ENCODE assay signal across 8 cellular contexts in genomic region chr4:38867478-38868054, GRCh38. TPM values are rescaled to one million over a fixed set of nuclear protein-coding genes. Genes with fewer than 3 reads are reported as not detected.
DNase-seq lines count a peak whose midpoint lies in the region; ATAC-seq, FAIRE-seq and TF ChIP-seq lines count a peak whose summit lies in the region.

Gene FAM114A1, plus strand, starts transcription at chr4:38867806. Its CDS starts 10,273 bp downstream, at chr4:38878079.

- CTCF ChIA-PET in CD4-positive, alpha-beta memory T cell (lab: Charles Lee; ENCODE audit: partially characterized antibody), result interaction anchor here (1.0 kb wide), 1 partner anchor 108 kb away, joined by 4 read pairs; no protein-coding TSS in a partner anchor
- CTCF ChIA-PET in PC-9 (lab: Charles Lee), result interaction anchor here (1.5 kb wide), 1 partner anchor 12 kb away, joined by 3 read pairs; no protein-coding TSS in a partner anchor

- ATAC-seq in HG03135 (IDR thresholded peaks at IDR 0.05; ENCODE audit: unreplicated experiment) (peak; percentile 78), pancreas (peak; percentile 90 to 97 (median 94))

- H3K4me1 ChIP-seq in CD4-positive, alpha-beta memory T cell (ENCODE audit: insufficient read depth, low read length), result no peaks in the 10 kb centered on the region
- H3K4me1 ChIP-seq in PC-9 (replicated peaks; ENCODE audit: insufficient read depth), result peaks cover 23% of the 10 kb centered on the region
- peaks cover 0 to 13% of the 10 kb centered on the region in 2 donors for H3K4me1 ChIP-seq in ascending aorta
- peaks cover 45% of the 10 kb centered on the region for H3K4me1 ChIP-seq in left ventricle myocardium inferior
- peaks cover 5 to 29% (median 9%) of the 10 kb centered on the region in 3 donors for H3K4me1 ChIP-seq in pancreas

- peaks cover 6% of the 10 kb centered on the region; the same call in 1 of the 2 replicates for H3F3A ChIP-seq in PC-9 (ENCODE audit: insufficient read depth, low read depth)

- peak within 1 kb of the TSS in 3 of 7 donors; percentile 16 to 71 (median 24) for H3K27ac Mint-ChIP-seq in CD4-positive, alpha-beta memory T cell

- WGBS in pancreas, 2 donors, result 0 to 1% methylated on average over 40 to 66 of the region's 66 CpGs

- H3K9me2 ChIP-seq in PC-9 (ENCODE audit: insufficient read depth), result no peaks in the 10 kb centered on the region

- H3K79me2 ChIP-seq in PC-9 (ENCODE audit: low read depth), result 0 out of 2 replicates have a peak, but pooled peaks cover 10% of the 10 kb centered on the region

- H3K9me3 ChIP-seq in CD4-positive, alpha-beta memory T cell (ENCODE audit: control insufficient read depth in 1 of 2, low read length in 2 of 2), result no peaks in the 10 kb centered on the region
- no peaks in the 10 kb centered on the region for H3K9me3 ChIP-seq in PC-9 (ENCODE audit: insufficient read depth, low read depth)
- H3K9me3 ChIP-seq in ascending aorta, result no peaks in the 10 kb centered on the region
- H3K9me3 ChIP-seq in left ventricle myocardium inferior (replicated peaks), result no peaks in the 10 kb centered on the region
- no peaks in the 10 kb centered on the region for H3K9me3 ChIP-seq in pancreas

- no peaks in the 10 kb centered on the region for H3K27me3 ChIP-seq in CD4-positive, alpha-beta memory T cell (ENCODE audit: insufficient read depth, low read length)
- no peaks in the 10 kb centered on the region for H3K27me3 ChIP-seq in PC-9 (ENCODE audit: insufficient read depth, low read depth)
- H3K27me3 ChIP-seq in ascending aorta, result no peaks in the 10 kb centered on the region
- H3K27me3 ChIP-seq in left ventricle myocardium inferior (ENCODE audit: low read depth), result no peaks in the 10 kb centered on the region
- H3K27me3 ChIP-seq in pancreas, result no peaks in the 10 kb centered on the region

- no peaks in the 10 kb centered on the region for H3K9me3 Mint-ChIP-seq in CD4-positive, alpha-beta memory T cell

- no peaks in the 10 kb centered on the region for H3K36me3 Mint-ChIP-seq in CD4-positive, alpha-beta memory T cell

- DNase-seq in CD4-positive, alpha-beta memory T cell, result no peak
- DNase-seq in PC-9 (peak; percentile 50 to 86), ascending aorta (ENCODE audit: low spot score in 2 of 2) (peak in 1 of 2 donors; percentile 89), left ventricle myocardium inferior (peak; percentile 85), pancreas (peak; percentile 78 to 91 (median 86))
- no peak for DNase-seq in NK-92 treated with Interleukin-12 subunit alpha and Interleukin-12 subunit beta, amount 100 ng/mL, for 24 hours (lab: John Stamatoyannopoulos, UW)

- peak; percentile 51 for TF ChIP-seq POLR2A in GM18951 (IDR thresholded peaks at IDR 0.05; ENCODE audit: extremely low read depth, insufficient read depth, insufficient read length)

- no peak within 1 kb of the TSS for H3K27ac ChIP-seq in CD4-positive, alpha-beta memory T cell (ENCODE audit: low read depth, low read length)
- H3K27ac ChIP-seq in PC-9 (peak within 1 kb of the TSS; percentile 41; the same call in 1 of the 2 replicates), ascending aorta (peak within 1 kb of the TSS; percentile 94 to 96), left ventricle myocardium inferior (replicated peaks) (peak within 1 kb of the TSS; percentile 92), pancreas (peak within 1 kb of the TSS; percentile 70 to 95 (median 85))

- in situ Hi-C loops in GM18951 (cut with MboI; ENCODE audit: low sequenced_read_pairs, unreplicated experiment), result loop anchor here (10.0 to 25.0 kb wide), 2 partner anchors 553 to 680 kb away; no protein-coding TSS in a partner anchor

- H2AFZ ChIP-seq in PC-9, result peak within 1 kb of the TSS; percentile 90

- peak within 1 kb of the TSS in 1 of 2 donors; percentile 33 for H3K4me3 ChIP-seq in CD4-positive, alpha-beta memory T cell (ENCODE audit: low read length in 2 of 2)
- peak within 1 kb of the TSS; percentile 55 for H3K4me3 ChIP-seq in PC-9
- peak within 1 kb of the TSS; percentile 74 to 83 for H3K4me3 ChIP-seq in ascending aorta
- H3K4me3 ChIP-seq in left ventricle myocardium inferior, result peak within 1 kb of the TSS; percentile 88
- peak within 1 kb of the TSS; percentile 63 to 83 (median 76) for H3K4me3 ChIP-seq in pancreas

- FAIRE-seq in pancreas (lab: Jason Lieb, UNC), result no peak

- peaks cover 5 to 14% (median 11%) of the 10 kb centered on the region in 4 donors for H3K4me1 Mint-ChIP-seq in CD4-positive, alpha-beta memory T cell

- peak within 1 kb of the TSS; percentile 81 for H3K4me2 ChIP-seq in PC-9

- H3K27me3 Mint-ChIP-seq in CD4-positive, alpha-beta memory T cell, result peaks cover 14 to 31% of the 10 kb centered on the region in 2 donors

- intact Hi-C loops in CD4-positive, alpha-beta memory T cell (cut with micrococcal nuclease), result no loop called here
- intact Hi-C loops in PC-9 (cut with micrococcal nuclease; ENCODE audit: unreplicated experiment), result loop anchor here (5.0 kb wide), 1 partner anchor 175 kb away; no protein-coding TSS in a partner anchor
- intact Hi-C loops in ascending aorta (cut with DNase I), result loop anchor here (1.0 to 10.0 kb wide), 5 partner anchors 22 to 693 kb away; partner anchors contain the start of genes KLF3 and WDR19
- intact Hi-C loops in left ventricle myocardium inferior (cut with micrococcal nuclease), result no loop called here
- intact Hi-C loops in pancreas (cut with DNase I), result loop anchor here in 1 of 3 donors (10.0 kb wide), 1 partner anchor 103 kb away; no protein-coding TSS in a partner anchor

- H3K4me3 Mint-ChIP-seq in CD4-positive, alpha-beta memory T cell, result peak within 1 kb of the TSS; percentile 73 to 84 (median 78)

- POLR2A ChIA-PET in CD4-positive, alpha-beta memory T cell (lab: Charles Lee; ENCODE audit: partially characterized antibody), result no interaction called here
- POLR2A ChIA-PET in PC-9 (lab: Charles Lee; ENCODE audit: unreplicated experiment), result no interaction called here

- BruUV-seq in PC-9 (replicated peaks; lab: Mats Ljungman, UMichigan), result no TSS peak

- TF ChIP-seq CTCF in PC-9 (conservative IDR thresholded peaks at IDR 0.05) (no peak), ascending aorta (IDR thresholded peaks at IDR 0.05) (no peak), left ventricle myocardium inferior (IDR thresholded peaks at IDR 0.05; ENCODE audit: borderline replicate concordance) (no peak), pancreas (IDR thresholded peaks at IDR 0.05) (no peak)

- no peaks in the 10 kb centered on the region for H3K36me3 ChIP-seq in CD4-positive, alpha-beta memory T cell (ENCODE audit: insufficient read depth, low read length)
- H3K36me3 ChIP-seq in PC-9 (ENCODE audit: low read depth), result 0 out of 2 replicates have a peak, but pooled peaks cover 10% of the 10 kb centered on the region
- peaks cover 0 to 4% of the 10 kb centered on the region in 2 donors for H3K36me3 ChIP-seq in ascending aorta
- H3K36me3 ChIP-seq in left ventricle myocardium inferior, result peaks cover 10% of the 10 kb centered on the region
- no peaks in the 10 kb centered on the region for H3K36me3 ChIP-seq in pancreas

- no peaks in the 10 kb centered on the region for H4K20me1 ChIP-seq in PC-9 (ENCODE audit: insufficient read depth)

RNA-seq across cellular contexts. Expression of gene FAM114A1, which starts in this region (rescaled TPM):
- under 1 TPM; 0.09 to 0.44 TPM for total RNA-seq in CD4-positive, alpha-beta memory T cell
- polyA plus RNA-seq in CD4-positive, alpha-beta memory T cell, result under 1 TPM in 1 of 2 donors, not detected in 1; 0.64 TPM
- 73.7 and 80.4 TPM in 2 replicates for total RNA-seq in PC-9 (2021)
- 45.7 TPM for total RNA-seq in ascending aorta
- total RNA-seq in left ventricle myocardium inferior, result 19.5 TPM
- 10 to 100 TPM; 18.0 to 42.8 (median 21.9) TPM for total RNA-seq in pancreas
- 1 to 10 TPM; 8.0 to 8.2 TPM for polyA plus RNA-seq in pancreas

Comparison
In these comparisons a context has a peak if more than half of its experiments do, and no peak if none do; other contexts are left out.
1. RNA of gene FAM114A1 (total RNA-seq): 73.7 to 80.4 TPM in PC-9, 45.7 TPM in ascending aorta (single experiment), 18.0 to 42.8 TPM in pancreas and 19.5 TPM in left ventricle myocardium inferior (single experiment); 0.09 to 0.44 TPM in CD4-positive, alpha-beta memory T cell; every median in the first group is over 10 times any median in the second.
2. RNA of gene FAM114A1 (polyA plus RNA-seq): 8.0 to 8.2 TPM in pancreas; 0.64 TPM in CD4-positive, alpha-beta memory T cell; every median in the first group is over 4 times any median in the second.
3. DNase-seq: peak in PC-9 (2 of 2), left ventricle myocardium inferior (single experiment) and pancreas (6 of 6); none in CD4-positive, alpha-beta memory T cell (0 of 5) and NK-92 treated with Interleukin-12 subunit alpha and Interleukin-12 subunit beta, amount 100 ng/mL, for 24 hours (single experiment).
4. intact Hi-C loops: an anchor here in PC-9 (5.0 kb wide) and ascending aorta (1.0 to 10.0 kb wide); none called in CD4-positive, alpha-beta memory T cell and left ventricle myocardium inferior.